In the genomic region with DNA sequence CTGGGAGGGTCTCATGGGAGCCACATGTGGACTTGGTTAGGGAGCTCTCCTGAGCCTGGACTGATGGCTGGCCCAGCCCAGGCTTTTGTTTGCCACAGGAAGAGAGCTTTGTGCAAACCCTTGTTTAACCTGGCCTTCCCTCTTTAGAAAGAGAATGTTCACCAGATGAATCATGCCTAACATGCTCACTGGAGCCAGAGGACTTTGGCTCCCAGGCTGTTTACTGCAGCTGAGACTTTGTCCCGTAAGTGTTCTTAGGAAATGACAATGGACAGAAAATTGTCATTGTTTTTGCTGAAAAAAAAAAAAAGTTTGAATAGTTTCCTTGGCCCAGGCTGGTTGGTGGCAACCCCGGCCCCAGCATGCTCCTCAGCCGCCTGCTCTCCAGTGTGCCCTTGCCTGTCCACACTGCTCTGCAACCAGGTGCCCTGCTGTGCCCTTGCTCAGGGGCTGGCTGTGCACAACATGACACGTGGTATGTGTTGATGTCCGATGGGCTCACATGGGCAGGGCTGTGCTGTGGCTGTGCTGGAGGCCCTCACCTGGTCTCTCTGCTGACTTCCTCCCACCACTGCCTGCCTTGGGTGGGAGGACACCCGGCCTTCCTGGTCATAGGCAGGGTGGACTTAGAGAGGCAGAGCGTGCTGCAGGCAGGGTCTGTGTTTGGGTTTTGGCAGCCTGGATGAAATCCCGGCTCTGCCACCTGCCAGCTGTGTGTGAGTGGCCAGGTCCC, we compare ENCODE assay signal across 10 cellular contexts.
A peak's percentile ranks its signal among the peaks of the same experiment; 100 is the strongest.
DNase-seq lines count a peak whose midpoint lies in the region; ATAC-seq, FAIRE-seq and TF ChIP-seq lines count a peak whose summit lies in the region.
"Had no signal": no experiment of that assay in that cellular context is flagged by ENCODE, and none has a peak within 500 bp of the region (broad histone marks: within the 10 kb centered on the region; RNA-seq: fewer than 3 reads in every experiment).

No MANE protein-coding gene starts in this region.

- H3K4me2 ChIP-seq in HepG2 (ENCODE audit: low read depth, low read length) = peak overlapping the region; percentile 49

- POLR2A ChIA-PET in HepG2 (lab: Yijun Ruan, JAX) = interaction anchor here (1.0 to 1.9 kb wide), 3 partner anchors 39 to 396 kb away, joined by 4 to 8 read pairs (median 5); no protein-coding TSS in a partner anchor

- H3K36me3 ChIP-seq in HepG2 (replicated peaks in 1 of 2; ENCODE audit: control insufficient read depth in 1 of 2, insufficient read depth in 2 of 2, low read length in 2 of 2) = no peaks in the 10 kb centered on the region
- no peaks in the 10 kb centered on the region for H3K36me3 ChIP-seq in suprapubic skin

- H3K4me3 ChIP-seq in HepG2 (replicated peaks in 1 of 3; ENCODE audit: insufficient read depth in 1 of 3, low read depth in 2 of 3, low read length in 3 of 3) (peak overlapping the region in 1 of 3 experiments; percentile 2; a peak in 1 of 6 replicates), suprapubic skin (no peak overlapping the region)

- no peaks in the 10 kb centered on the region; a peak in 1 of 5 replicates for H3K27me3 ChIP-seq in HepG2 (ENCODE audit: control insufficient read depth in 1 of 2, insufficient read depth in 2 of 2, low read length in 2 of 2)
- H3K27me3 ChIP-seq in suprapubic skin = no peaks in the 10 kb centered on the region

- TF ChIP-seq RAD21 in HepG2 (CRISPR knock-in tag; IDR thresholded peaks at IDR 0.05) = no peak

- TF ChIP-seq CTCF in HepG2 (CRISPR knock-in tag; IDR thresholded peaks at IDR 0.05) (peak; percentile 9; the same call in 1 of the 2 replicates), suprapubic skin (IDR thresholded peaks at IDR 0.05) (no peak)

- peak overlapping the region; percentile 35 for H3K9ac ChIP-seq in HepG2 (ENCODE audit: insufficient read depth, low read depth, low read length)

- TF ChIP-seq POLR2A in HepG2 (IDR thresholded peaks at IDR 0.05; ENCODE audit: insufficient read depth in 1 of 2, low read depth in 2 of 2, low read length in 2 of 2) (no peak), suprapubic skin (IDR thresholded peaks at IDR 0.05) (no peak)

- H2AFZ ChIP-seq in HepG2 (ENCODE audit: low read length) = no peak overlapping the region

- in situ Hi-C loops in HepG2 (cut with HindIII; ENCODE audit: extremely low pct_ligation_motif_present, low pct_unique_long_range_greater_than_20kb) = no loop called here

- peak in 1 of 2 experiments; percentile 90; a peak in 2 of 4 replicates for TF ChIP-seq EP300 in HepG2 (IDR thresholded peaks at IDR 0.05; ENCODE audit: low read depth in 2 of 2, low read length in 2 of 2)
- TF ChIP-seq EP300 in HepG2 (CRISPR knock-in tag; IDR thresholded peaks at IDR 0.05; ENCODE audit: borderline replicate concordance) = peak; percentile 86
- TF ChIP-seq EP300 in suprapubic skin (IDR thresholded peaks at IDR 0.05) = no peak

- WGBS in HepG2 (ENCODE audit: low lambda C conversion rate) = 2% methylated on average over 4 of the region's 8 CpGs
- WGBS in suprapubic skin = 62% methylated on average over 6 of the region's 8 CpGs

- no TSS peak for BruUV-seq in HepG2 (replicated peaks; lab: Mats Ljungman, UMichigan)

- no peaks in the 10 kb centered on the region for H4K20me1 ChIP-seq in HepG2 (ENCODE audit: insufficient read depth, low read length)

- H3K9me3 ChIP-seq in HepG2 (ENCODE audit: low read length) (no peaks in the 10 kb centered on the region), suprapubic skin (no peaks in the 10 kb centered on the region)

- H3K4me1 ChIP-seq in HepG2 (ENCODE audit: insufficient read depth, low read length) = peaks cover 72% of the 10 kb centered on the region
- peaks cover 29% of the 10 kb centered on the region for H3K4me1 ChIP-seq in suprapubic skin

- DNase-seq in M059J (ENCODE audit: low read depth) (peak; percentile 94), dermis microvascular lymphatic vessel endothelial cell (ENCODE audit: low read depth in 2 of 2) (peak; percentile 96 to 97), HepG2 (ENCODE audit: low spot score) (peak; percentile 96), suprapubic skin (ENCODE audit: low spot score in 2 of 2) (no peak), cerebellum (ENCODE audit: low spot score) (no peak), DMS153 treated with DMSO at 0.1 percent for 48 hours (lab: John Stamatoyannopoulos, UW; ENCODE audit: unreplicated experiment) (no peak), DMS53 treated with DMSO at 0.1 percent for 48 hours (lab: John Stamatoyannopoulos, UW; ENCODE audit: unreplicated experiment) (no peak)
- no peak for DNase-seq in activated CD4-positive, CD25-positive, alpha-beta regulatory T cell treated with anti-CD3 and anti-CD28 coated beads, Interleukin-2, amount 50 U/mL, for 72 hours
- DNase-seq: NCI-H446; stimulated activated CD4-positive, alpha-beta T cell treated with anti-CD3 and anti-CD28 coated beads, Interleukin-1b, Interleukin-23, amount 100 ng/mL, for 48 hours had no signal

- H3K79me2 ChIP-seq in HepG2 (ENCODE audit: insufficient read depth, low read length) = no peaks in the 10 kb centered on the region

- peak; percentile 94 for ATAC-seq in HepG2

- CTCF ChIA-PET in HepG2 (lab: Yijun Ruan, JAX; ENCODE audit: low intra/inter-chr PET ratio, low total read pairs) = no interaction called here

- peak; percentile 93 for FAIRE-seq in HepG2 (lab: Jason Lieb, UNC)

- H3K27ac ChIP-seq in HepG2 (ENCODE audit: extremely low read length, insufficient read depth, low read length) (peak overlapping the region; percentile 70), suprapubic skin (peak overlapping the region; percentile 64)

- intact Hi-C loops in HepG2 (cut with micrococcal nuclease; ENCODE audit: unreplicated experiment) = loop anchor here (10.0 kb wide), 1 partner anchor 391 kb away; no protein-coding TSS in a partner anchor

TF ChIP-seq in HepG2, 621 proteins besides CTCF, POLR2A, EP300 and RAD21 (continues in another document):
- TF ChIP-seq ZNF577 (CRISPR knock-in tag; IDR thresholded peaks at IDR 0.05; ENCODE audit: borderline replicate concordance, low read depth) (no peak), ZFP41 (CRISPR knock-in tag; IDR thresholded peaks at IDR 0.05; ENCODE audit: borderline replicate concordance) (no peak; the same call in 1 of the 2 replicates), SATB2 (CRISPR knock-in tag; IDR thresholded peaks at IDR 0.05) (no peak), TCF12 (IDR thresholded peaks at IDR 0.05) (no peak), TCF12 (CRISPR knock-in tag; IDR thresholded peaks at IDR 0.05) (0 out of 2 replicates have a peak, but pooled peaks have one; percentile 61), HMG20A (CRISPR knock-in tag; IDR thresholded peaks at IDR 0.05; ENCODE audit: borderline replicate concordance) (peak; percentile 83; the same call in 1 of the 2 replicates), IKZF1 (IDR thresholded peaks at IDR 0.05) (no peak), FLYWCH1 (CRISPR knock-in tag; IDR thresholded peaks at IDR 0.05) (no peak), SP5 (CRISPR knock-in tag; IDR thresholded peaks at IDR 0.05; ENCODE audit: borderline replicate concordance, low read depth) (0 out of 2 replicates have a peak, but pooled peaks have one; percentile 39)
- TF ChIP-seq, protein P1, sequence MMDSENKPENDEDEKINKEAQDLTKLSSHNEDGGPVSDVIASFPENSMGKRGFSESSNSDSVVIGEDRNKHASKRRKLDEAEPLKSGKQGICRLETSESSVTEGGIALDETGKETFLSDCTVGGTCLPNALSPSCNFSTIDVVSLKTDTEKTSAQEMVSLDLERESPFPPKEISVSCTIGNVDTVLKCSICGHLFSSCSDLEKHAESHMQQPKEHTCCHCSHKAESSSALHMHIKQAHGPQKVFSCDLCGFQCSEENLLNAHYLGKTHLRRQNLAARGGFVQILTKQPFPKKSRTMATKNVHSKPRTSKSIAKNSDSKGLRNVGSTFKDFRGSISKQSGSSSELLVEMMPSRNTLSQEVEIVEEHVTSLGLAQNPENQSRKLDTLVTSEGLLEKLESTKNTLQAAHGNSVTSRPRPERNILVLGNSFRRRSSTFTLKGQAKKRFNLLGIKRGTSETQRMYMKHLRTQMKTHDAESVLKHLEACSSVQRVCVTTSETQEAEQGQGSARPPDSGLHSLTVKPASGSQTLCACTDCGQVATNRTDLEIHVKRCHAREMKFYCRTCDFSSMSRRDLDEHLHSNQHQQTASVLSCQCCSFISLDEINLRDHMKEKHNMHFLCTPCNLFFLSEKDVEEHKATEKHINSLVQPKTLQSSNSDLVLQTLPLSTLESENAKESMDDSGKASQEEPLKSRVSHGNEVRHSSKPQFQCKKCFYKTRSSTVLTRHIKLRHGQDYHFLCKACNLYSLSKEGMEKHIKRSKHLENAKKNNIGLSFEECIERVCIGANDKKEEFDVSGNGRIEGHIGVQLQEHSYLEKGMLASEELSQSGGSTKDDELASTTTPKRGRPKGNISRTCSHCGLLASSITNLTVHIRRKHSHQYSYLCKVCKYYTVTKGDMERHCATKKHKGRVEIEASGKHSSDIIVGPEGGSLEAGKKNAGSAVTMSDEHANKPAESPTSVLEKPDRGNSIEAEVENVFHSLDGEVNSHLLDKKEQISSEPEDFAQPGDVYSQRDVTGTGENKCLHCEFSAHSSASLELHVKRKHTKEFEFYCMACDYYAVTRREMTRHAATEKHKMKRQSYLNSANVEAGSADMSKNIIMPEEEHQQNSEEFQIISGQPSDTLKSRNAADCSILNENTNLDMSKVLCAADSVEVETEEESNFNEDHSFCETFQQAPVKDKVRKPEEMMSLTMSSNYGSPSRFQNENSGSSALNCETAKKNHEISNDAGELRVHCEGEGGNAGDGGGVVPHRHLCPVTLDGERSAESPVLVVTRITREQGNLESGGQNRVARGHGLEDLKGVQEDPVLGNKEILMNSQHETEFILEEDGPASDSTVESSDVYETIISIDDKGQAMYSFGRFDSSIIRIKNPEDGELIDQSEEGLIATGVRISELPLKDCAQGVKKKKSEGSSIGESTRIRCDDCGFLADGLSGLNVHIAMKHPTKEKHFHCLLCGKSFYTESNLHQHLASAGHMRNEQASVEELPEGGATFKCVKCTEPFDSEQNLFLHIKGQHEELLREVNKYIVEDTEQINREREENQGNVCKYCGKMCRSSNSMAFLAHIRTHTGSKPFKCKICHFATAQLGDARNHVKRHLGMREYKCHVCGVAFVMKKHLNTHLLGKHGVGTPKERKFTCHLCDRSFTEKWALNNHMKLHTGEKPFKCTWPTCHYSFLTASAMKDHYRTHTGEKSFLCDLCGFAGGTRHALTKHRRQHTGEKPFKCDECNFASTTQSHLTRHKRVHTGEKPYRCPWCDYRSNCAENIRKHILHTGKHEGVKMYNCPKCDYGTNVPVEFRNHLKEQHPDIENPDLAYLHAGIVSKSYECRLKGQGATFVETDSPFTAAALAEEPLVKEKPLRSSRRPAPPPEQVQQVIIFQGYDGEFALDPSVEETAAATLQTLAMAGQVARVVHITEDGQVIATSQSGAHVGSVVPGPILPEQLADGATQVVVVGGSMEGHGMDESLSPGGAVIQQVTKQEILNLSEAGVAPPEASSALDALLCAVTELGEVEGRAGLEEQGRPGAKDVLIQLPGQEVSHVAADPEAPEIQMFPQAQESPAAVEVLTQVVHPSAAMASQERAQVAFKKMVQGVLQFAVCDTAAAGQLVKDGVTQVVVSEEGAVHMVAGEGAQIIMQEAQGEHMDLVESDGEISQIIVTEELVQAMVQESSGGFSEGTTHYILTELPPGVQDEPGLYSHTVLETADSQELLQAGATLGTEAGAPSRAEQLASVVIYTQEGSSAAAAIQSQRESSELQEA (CRISPR knock-in tag; IDR thresholded peaks at IDR 0.05; ENCODE audit: not compliant biosample characterization) = no peak

Comparison
In these comparisons a context has a peak if more than half of its experiments do, and no peak if none do; other contexts are left out.
1. DNase-seq: peak in M059J (single experiment), dermis microvascular lymphatic vessel endothelial cell (2 of 2) and HepG2 (single experiment); none in suprapubic skin (0 of 2), cerebellum (single experiment), activated CD4-positive, CD25-positive, alpha-beta regulatory T cell treated with anti-CD3 and anti-CD28 coated beads, Interleukin-2, amount 50 U/mL, for 72 hours (single experiment), DMS153 treated with DMSO at 0.1 percent for 48 hours (single experiment) and DMS53 treated with DMSO at 0.1 percent for 48 hours (single experiment).